Comparison of ENCODE assay signal across 25 cellular contexts in the genomic region with DNA sequence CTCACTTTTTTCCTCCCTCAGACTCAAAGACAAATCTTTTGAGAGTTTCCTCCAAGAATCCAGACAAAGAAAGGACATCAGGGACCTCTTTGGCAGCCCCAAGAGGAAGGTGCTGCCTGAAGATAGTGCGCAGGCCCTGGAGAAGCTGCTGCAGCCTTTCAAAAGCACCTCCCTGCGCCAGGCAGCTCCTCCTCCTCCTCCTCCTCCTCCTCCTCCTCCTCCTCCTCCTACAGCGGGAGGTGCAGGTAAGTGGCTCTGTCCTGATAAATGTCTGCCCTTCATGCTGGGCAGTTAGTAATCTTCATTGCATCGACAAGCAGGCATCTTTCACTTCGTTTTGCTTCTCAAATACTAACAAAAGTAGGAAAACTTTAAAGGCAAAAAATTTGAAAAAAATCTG.
"Had no signal": no experiment of that assay in that cellular context is flagged by ENCODE, and none has a peak within 500 bp of the region (broad histone marks: within the 10 kb centered on the region; RNA-seq: fewer than 3 reads in every experiment).

No MANE protein-coding gene starts in this region.

- H3K27me3 ChIP-seq: hepatocyte, ovary, right atrium auricular region, right lobe of liver, suprapubic skin, tibial artery, vagina had no signal

- H2AFZ ChIP-seq: hepatocyte had no signal

- H3K4me1 ChIP-seq: left ventricle myocardium inferior, right atrium auricular region, right lobe of liver, suprapubic skin, tibial artery, vagina had no signal

- H3K36me3 ChIP-seq: left ventricle myocardium inferior, ovary, right atrium auricular region, right lobe of liver, tibial artery, vagina had no signal

- H3K9me3 ChIP-seq: ovary had no signal

- DNase-seq: islet precursor cell; left ventricle myocardium inferior; mesendoderm; naive B cell; natural killer cell; nephron progenitor cell; ovary; right lobe of liver; stimulated activated CD4-positive, alpha-beta T cell treated with anti-CD3 and anti-CD28 coated beads, Interleukin-1b, Interleukin-23, amount 100 ng/mL, for 48 hours; stimulated activated CD4-positive, alpha-beta T cell treated with anti-CD3 and anti-CD28 coated beads, Interleukin-2, amount 100 ng/mL, for 48 hours; stimulated activated CD4-positive, alpha-beta T cell treated with anti-CD3 and anti-CD28 coated beads, Interleukin-4, amount 100 ng/mL, for 4 hours; stimulated activated CD8-positive, alpha-beta memory T cell treated with anti-CD3 and anti-CD28 coated beads, Interleukin-4, amount 100 ng/mL, for 48 hours; stimulated activated naive B cell treated with anti-CD40 and anti-IgM and Interleukin-4, amounts not matched to agents 10 μg/mL and 1 μg/mL and 100 μg/mL, for 72 hours; stimulated activated naive CD8-positive, alpha-beta T cell treated with anti-CD3 and anti-CD28 coated beads, Interleukin-15, Interleukin-2, amounts not matched to agents 100 U/mL and 50 U/mL, for 24 hours; tibial artery; trophoblast cell had no signal

- ATAC-seq: natural killer cell; right lobe of liver; stimulated activated naive B cell treated with anti-CD40 and anti-IgM and Interleukin-4, amounts not matched to agents 10 μg/mL and 1 μg/mL and 100 μg/mL, for 72 hours; stimulated activated naive CD8-positive, alpha-beta T cell treated with anti-CD3 and anti-CD28 coated beads, Interleukin-15, Interleukin-2, amounts not matched to agents 100 U/mL and 50 U/mL, for 24 hours had no signal

- H3K27ac ChIP-seq: hepatocyte, left ventricle myocardium inferior, ovary, right atrium auricular region, right lobe of liver, suprapubic skin, thoracic aorta, tibial artery, vagina had no signal

- H3K4me1 Mint-ChIP-seq: mesothelial cell of epicardium had no signal

- H3K4me3 Mint-ChIP-seq: mesothelial cell of epicardium; naive B cell; natural killer cell; nephron progenitor cell; stimulated activated naive B cell treated with anti-CD40 and anti-IgM and Interleukin-4, amounts not matched to agents 10 μg/mL and 1 μg/mL and 100 μg/mL, for 72 hours had no signal

- H3K36me3 Mint-ChIP-seq: natural killer cell; stimulated activated naive B cell treated with anti-CD40 and anti-IgM and Interleukin-4, amounts not matched to agents 10 μg/mL and 1 μg/mL and 100 μg/mL, for 72 hours had no signal

- H3K27ac Mint-ChIP-seq: mesothelial cell of epicardium; naive B cell; natural killer cell; nephron progenitor cell; progenitor cell of endocrine pancreas; stimulated activated naive B cell treated with anti-CD40 and anti-IgM and Interleukin-4, amounts not matched to agents 10 μg/mL and 1 μg/mL and 100 μg/mL, for 72 hours had no signal

- H3K4me3 ChIP-seq: hepatocyte, left ventricle myocardium inferior, lung, ovary, right atrium auricular region, right lobe of liver, smooth muscle cell, suprapubic skin, thoracic aorta, tibial artery, vagina had no signal

- H3K4me2 ChIP-seq: hepatocyte, smooth muscle cell had no signal

- H3K79me2 ChIP-seq: hepatocyte had no signal

- H3K9me3 Mint-ChIP-seq: natural killer cell had no signal
